1 cellular context compared by ENCODE assay signal in genomic region chr20:44475694-44476560, GRCh38.
A peak's percentile ranks its signal among the peaks of the same experiment; 100 is the strongest.
TF ChIP-seq lines count a peak whose summit lies in the region.

TTPAL (plus strand) TSS chr20:44475874; CDS start chr20:44480000, 4,126 bp downstream.

TF ChIP-seq in HEK293, 187 proteins besides CTCF, POLR2A, EP300 and RAD21 (continued from another document):
- TF ChIP-seq ZBTB49 (tag by site-specific recombination; IDR thresholded peaks at IDR 0.05; ENCODE audit: low read depth), result no peak
- TF ChIP-seq KLF17 (tag by site-specific recombination; IDR thresholded peaks at IDR 0.05), result peak; percentile 86
- TF ChIP-seq KLF10 (tag by site-specific recombination; IDR thresholded peaks at IDR 0.05), result peak; percentile 30; the same call in 1 of the 2 replicates
- TF ChIP-seq ZNF658 (tag by site-specific recombination; IDR thresholded peaks at IDR 0.05), result no peak
- TF ChIP-seq ZNF121 (tag by site-specific recombination; IDR thresholded peaks at IDR 0.05), result no peak
- TF ChIP-seq ZNF571 (tag by site-specific recombination; IDR thresholded peaks at IDR 0.05), result no peak
- no peak for TF ChIP-seq ZNF280C (tag by site-specific recombination; IDR thresholded peaks at IDR 0.05)
- no peak for TF ChIP-seq ZNF639 (tag by site-specific recombination; IDR thresholded peaks at IDR 0.05)
- no peak for TF ChIP-seq YY2 (tag by site-specific recombination; IDR thresholded peaks at IDR 0.05)
- no peak for TF ChIP-seq ZNF747 (tag by site-specific recombination; IDR thresholded peaks at IDR 0.05)
- no peak for TF ChIP-seq BCL11A (tag by site-specific recombination; IDR thresholded peaks at IDR 0.05; ENCODE audit: low read depth)
- no peak for TF ChIP-seq SETDB1 (IDR thresholded peaks at IDR 0.05; ENCODE audit: insufficient read length, low read length)
- no peak for TF ChIP-seq ZNF544 (tag by site-specific recombination; IDR thresholded peaks at IDR 0.05)
- no peak for TF ChIP-seq ZNF792 (tag by site-specific recombination; IDR thresholded peaks at IDR 0.05)
- TF ChIP-seq BCL11B (tag by site-specific recombination; IDR thresholded peaks at IDR 0.05; ENCODE audit: low read depth), result no peak; the same call in 1 of the 2 replicates
- TF ChIP-seq ZNF785 (tag by site-specific recombination; IDR thresholded peaks at IDR 0.05), result no peak
- peak; percentile 77 for TF ChIP-seq ZNF518A (tag by site-specific recombination; conservative IDR thresholded peaks at IDR 0.05; ENCODE audit: low read depth)
- no peak for TF ChIP-seq ZBTB6 (tag by site-specific recombination; IDR thresholded peaks at IDR 0.05)
- peak; percentile 75; the same call in 1 of the 2 replicates for TF ChIP-seq ZNF610 (tag by site-specific recombination; IDR thresholded peaks at IDR 0.05; ENCODE audit: borderline replicate concordance)
- TF ChIP-seq ZXDB (tag by site-specific recombination; IDR thresholded peaks at IDR 0.05), result peak; percentile 87
- no peak for TF ChIP-seq ZNF350 (tag by site-specific recombination; IDR thresholded peaks at IDR 0.05)
- peak; percentile 87 for TF ChIP-seq ZNF600 (tag by site-specific recombination; IDR thresholded peaks at IDR 0.05)
- TF ChIP-seq GLI4 (tag by site-specific recombination; IDR thresholded peaks at IDR 0.05), result no peak
- TF ChIP-seq ZNF510 (tag by site-specific recombination; IDR thresholded peaks at IDR 0.05; ENCODE audit: insufficient replicate concordance), result no peak
- no peak for TF ChIP-seq MEIS1 (CRISPR knock-in tag; IDR thresholded peaks at IDR 0.05; ENCODE audit: borderline replicate concordance)
- no peak for TF ChIP-seq PRDM1 (tag by site-specific recombination; IDR thresholded peaks at IDR 0.05)
- no peak for TF ChIP-seq ZNF768 (tag by site-specific recombination; IDR thresholded peaks at IDR 0.05)
- no peak for TF ChIP-seq ZNF548 (tag by site-specific recombination; IDR thresholded peaks at IDR 0.05)
- TF ChIP-seq AEBP2 (tag by site-specific recombination; IDR thresholded peaks at IDR 0.05; ENCODE audit: borderline replicate concordance), result no peak
- peak; percentile 56 for TF ChIP-seq GLIS2 (tag by site-specific recombination; IDR thresholded peaks at IDR 0.05)
- peak; percentile 95 for TF ChIP-seq ZNF561 (tag by site-specific recombination; IDR thresholded peaks at IDR 0.05; ENCODE audit: borderline replicate concordance)
- TF ChIP-seq ZBTB7A (tag by site-specific recombination; IDR thresholded peaks at IDR 0.05; ENCODE audit: low read depth), result peak; percentile 91
- TF ChIP-seq ZNF266 (tag by site-specific recombination; IDR thresholded peaks at IDR 0.05; ENCODE audit: low read depth), result no peak
- TF ChIP-seq ZNF670 (tag by site-specific recombination; IDR thresholded peaks at IDR 0.05; ENCODE audit: low read depth), result no peak
- TF ChIP-seq ZNF624 (tag by site-specific recombination; IDR thresholded peaks at IDR 0.05), result no peak
- no peak for TF ChIP-seq ZNF248 (tag by site-specific recombination; IDR thresholded peaks at IDR 0.05)
- no peak for TF ChIP-seq OVOL3 (tag by site-specific recombination; IDR thresholded peaks at IDR 0.05)
- no peak for TF ChIP-seq ZNF311 (tag by site-specific recombination; IDR thresholded peaks at IDR 0.05; ENCODE audit: borderline replicate concordance)
- no peak for TF ChIP-seq ZNF114 (tag by site-specific recombination; IDR thresholded peaks at IDR 0.05)
- TF ChIP-seq ZNF132 (tag by site-specific recombination; IDR thresholded peaks at IDR 0.05; ENCODE audit: borderline replicate concordance), result no peak
- TF ChIP-seq ZNF707 (tag by site-specific recombination; IDR thresholded peaks at IDR 0.05), result no peak
- 0 out of 2 replicates have a peak, but pooled peaks have one; percentile 22 for TF ChIP-seq OSR2 (tag by site-specific recombination; IDR thresholded peaks at IDR 0.05)
- no peak for TF ChIP-seq RBAK (tag by site-specific recombination; IDR thresholded peaks at IDR 0.05)
- TF ChIP-seq ZFHX2 (tag by site-specific recombination; conservative IDR thresholded peaks at IDR 0.05), result peak; percentile 88
